Comparison of ENCODE assay signal across 15 cellular contexts in the genomic region with DNA sequence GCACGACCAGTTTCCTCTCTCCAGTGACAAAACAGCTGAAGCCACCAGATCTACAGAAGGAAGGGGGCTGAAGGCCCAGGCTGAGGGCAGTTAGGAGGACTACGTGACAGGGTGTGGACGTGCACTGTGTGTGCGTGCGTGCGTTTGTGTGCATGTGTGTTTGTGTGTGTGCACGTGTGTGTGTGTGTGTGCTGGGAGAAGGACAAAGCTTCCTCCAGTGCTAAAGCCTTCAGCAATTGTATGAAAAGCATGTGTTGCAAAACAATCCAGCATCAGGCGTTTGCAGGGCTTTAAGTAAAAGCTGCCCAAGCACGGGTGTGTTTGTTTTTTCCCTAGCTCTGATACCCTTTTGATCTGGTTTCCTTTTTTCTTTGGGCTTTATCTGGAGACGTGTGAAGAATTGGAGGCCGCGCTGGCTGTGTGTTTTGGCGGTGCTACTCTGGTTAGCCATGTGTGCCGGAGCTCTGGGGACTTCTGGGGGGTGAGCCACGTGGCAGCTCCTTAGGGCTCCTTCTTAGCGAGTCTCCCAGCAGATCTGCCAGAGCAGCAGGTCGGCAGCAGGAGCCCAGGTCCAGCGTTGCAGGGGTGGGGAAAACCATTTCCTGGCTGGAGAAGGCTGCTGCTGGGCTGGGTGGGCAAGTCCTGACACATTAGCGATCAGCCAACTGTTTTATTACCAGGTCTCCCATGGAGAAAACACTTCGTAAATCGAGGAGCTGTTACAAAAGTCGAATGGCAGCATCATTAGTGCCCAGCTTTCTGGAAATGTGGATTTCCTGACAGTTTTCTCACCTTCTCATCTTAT.
DNase-seq lines count a peak whose midpoint lies in the region; ATAC-seq and TF ChIP-seq lines count a peak whose summit lies in the region.
"Had no signal": no experiment of that assay in that cellular context is flagged by ENCODE, and none has a peak within 500 bp of the region (broad histone marks: within the 10 kb centered on the region; RNA-seq: fewer than 3 reads in every experiment).

No MANE protein-coding gene starts in this region.

- intact Hi-C loops in activated T-helper 2 cell treated with anti-CD3 and anti-CD28 coated beads, Interferon-gamma antibody, Interleukin-2, Interleukin-4, amounts not matched to agents 10 μg/mL and 5 μg/mL and 100 μg/mL, durations not matched to agents 14 hours and 24 hours and 36 hours (cut with micrococcal nuclease): no loop called here

- 42% methylated on average over 22 of the region's 22 CpGs for WGBS in hepatocyte (ENCODE audit: low lambda C conversion rate, missing lambda C conversion rate)

- H3K27ac ChIP-seq in hepatocyte: no peak overlapping the region
- no peak overlapping the region for H3K27ac ChIP-seq in effector memory CD4-positive, alpha-beta T cell (ENCODE audit: insufficient read depth, low read length, poor library complexity, severe bottlenecking)
- H3K27ac ChIP-seq: 22Rv1 had no signal

- peaks cover 12% of the 10 kb centered on the region for H3K4me1 ChIP-seq in hepatocyte (ENCODE audit: insufficient read depth)
- no peaks in the 10 kb centered on the region for H3K4me1 ChIP-seq in effector memory CD4-positive, alpha-beta T cell (ENCODE audit: control insufficient read depth, insufficient read depth, low read length, poor library complexity, severe bottlenecking)

- no peaks in the 10 kb centered on the region for H3K36me3 ChIP-seq in hepatocyte (replicated peaks; ENCODE audit: insufficient read depth, low read depth)
- no peaks in the 10 kb centered on the region for H3K36me3 ChIP-seq in effector memory CD4-positive, alpha-beta T cell (ENCODE audit: control insufficient read depth, insufficient read depth, low read length)

- H2AFZ ChIP-seq in hepatocyte: no peak overlapping the region

- no peak for TF ChIP-seq CTCF in hepatocyte (IDR thresholded peaks at IDR 0.05; ENCODE audit: poor library complexity)

- DNase-seq in NCI-H1417 (lab: John Stamatoyannopoulos, UW) (peak in 2 of 3 experiments; percentile 59 to 79), NCI-H1417 treated with DMSO at 0.1 percent for 48 hours (lab: John Stamatoyannopoulos, UW) (no peak), hepatocyte (ENCODE audit: low spot score) (peak; percentile 38), SIG-M5 treated with dmso at 0.1 percent for 504 hours (lab: John Stamatoyannopoulos, UW; ENCODE audit: unreplicated experiment) (no peak), NCI-H2029 treated with DMSO at 0.1 percent for 48 hours (lab: John Stamatoyannopoulos, UW) (no peak)
- no peak for DNase-seq in activated T-helper 2 cell treated with anti-CD3 and anti-CD28 coated beads, Interferon-gamma antibody, Interleukin-2, Interleukin-4, amounts not matched to agents 10 μg/mL and 5 μg/mL and 100 μg/mL, durations not matched to agents 14 hours and 24 hours and 36 hours (ENCODE audit: low spot score)
- DNase-seq in stimulated activated effector memory CD8-positive, alpha-beta T cell treated with anti-CD3 and anti-CD28 coated beads, Interleukin-12 subunit alpha, Interleukin-12 subunit beta, amount 100 ng/mL, for 72 hours (ENCODE audit: low spot score in 2 of 2): no peak
- no peak for DNase-seq in effector memory CD4-positive, alpha-beta T cell
- DNase-seq: activated naive CD4-positive, alpha-beta T cell treated with Interleukin-2 at 50 U/mL for 16 hours; foreskin melanocyte; GF-D8; midbrain; stimulated activated CD4-positive, alpha-beta T cell treated with anti-CD3 and anti-CD28 coated beads, Interleukin-1b, Interleukin-23, amount 100 ng/mL, for 48 hours had no signal

- H3K27ac Mint-ChIP-seq in activated T-helper 2 cell treated with anti-CD3 and anti-CD28 coated beads, Interferon-gamma antibody, Interleukin-2, Interleukin-4, amounts not matched to agents 10 μg/mL and 5 μg/mL and 100 μg/mL, durations not matched to agents 14 hours and 24 hours and 36 hours: peak overlapping the region; percentile 15
- H3K27ac Mint-ChIP-seq in stimulated activated effector memory CD8-positive, alpha-beta T cell treated with anti-CD3 and anti-CD28 coated beads, Interleukin-12 subunit alpha, Interleukin-12 subunit beta, amount 100 ng/mL, for 72 hours: peak overlapping the region; percentile 27

- H3K36me3 Mint-ChIP-seq in activated T-helper 2 cell treated with anti-CD3 and anti-CD28 coated beads, Interferon-gamma antibody, Interleukin-2, Interleukin-4, amounts not matched to agents 10 μg/mL and 5 μg/mL and 100 μg/mL, durations not matched to agents 14 hours and 24 hours and 36 hours (ENCODE audit: low read depth): peaks cover 51% of the 10 kb centered on the region
- peaks cover 83% of the 10 kb centered on the region for H3K36me3 Mint-ChIP-seq in stimulated activated effector memory CD8-positive, alpha-beta T cell treated with anti-CD3 and anti-CD28 coated beads, Interleukin-12 subunit alpha, Interleukin-12 subunit beta, amount 100 ng/mL, for 72 hours

- H3K4me1 Mint-ChIP-seq in activated T-helper 2 cell treated with anti-CD3 and anti-CD28 coated beads, Interferon-gamma antibody, Interleukin-2, Interleukin-4, amounts not matched to agents 10 μg/mL and 5 μg/mL and 100 μg/mL, durations not matched to agents 14 hours and 24 hours and 36 hours (ENCODE audit: low read depth): peaks cover 22% of the 10 kb centered on the region
- peaks cover 12% of the 10 kb centered on the region for H3K4me1 Mint-ChIP-seq in stimulated activated effector memory CD8-positive, alpha-beta T cell treated with anti-CD3 and anti-CD28 coated beads, Interleukin-12 subunit alpha, Interleukin-12 subunit beta, amount 100 ng/mL, for 72 hours

- no peaks in the 10 kb centered on the region for H4K20me1 ChIP-seq in hepatocyte (ENCODE audit: insufficient read depth, poor library complexity, severe bottlenecking)

- no peak overlapping the region for H3K4me3 ChIP-seq in hepatocyte
- no peak overlapping the region for H3K4me3 ChIP-seq in effector memory CD4-positive, alpha-beta T cell (ENCODE audit: insufficient read depth, low read depth, low read length, poor library complexity, severe bottlenecking)
- H3K4me3 ChIP-seq: tibial nerve had no signal

- no peaks in the 10 kb centered on the region for H3K27me3 Mint-ChIP-seq in activated T-helper 2 cell treated with anti-CD3 and anti-CD28 coated beads, Interferon-gamma antibody, Interleukin-2, Interleukin-4, amounts not matched to agents 10 μg/mL and 5 μg/mL and 100 μg/mL, durations not matched to agents 14 hours and 24 hours and 36 hours (ENCODE audit: low read depth)

- no peaks in the 10 kb centered on the region for H3K9me3 ChIP-seq in hepatocyte (ENCODE audit: low read depth)
- H3K9me3 ChIP-seq in effector memory CD4-positive, alpha-beta T cell (ENCODE audit: control insufficient read depth, low read length): no peaks in the 10 kb centered on the region
- H3K9me3 ChIP-seq: tibial nerve had no signal

- no peak overlapping the region for H3K4me3 Mint-ChIP-seq in activated T-helper 2 cell treated with anti-CD3 and anti-CD28 coated beads, Interferon-gamma antibody, Interleukin-2, Interleukin-4, amounts not matched to agents 10 μg/mL and 5 μg/mL and 100 μg/mL, durations not matched to agents 14 hours and 24 hours and 36 hours (ENCODE audit: low read depth)
- H3K4me3 Mint-ChIP-seq in stimulated activated effector memory CD8-positive, alpha-beta T cell treated with anti-CD3 and anti-CD28 coated beads, Interleukin-12 subunit alpha, Interleukin-12 subunit beta, amount 100 ng/mL, for 72 hours: no peak overlapping the region

- H3K79me2 ChIP-seq in hepatocyte: no peaks in the 10 kb centered on the region

- no peak for ATAC-seq in stimulated activated effector memory CD8-positive, alpha-beta T cell treated with anti-CD3 and anti-CD28 coated beads, Interleukin-12 subunit alpha, Interleukin-12 subunit beta, amount 100 ng/mL, for 72 hours

- no peaks in the 10 kb centered on the region for H3K9me2 ChIP-seq in hepatocyte (replicated peaks; ENCODE audit: insufficient read depth)

- no peaks in the 10 kb centered on the region for H3K27me3 ChIP-seq in hepatocyte
- H3K27me3 ChIP-seq in effector memory CD4-positive, alpha-beta T cell (replicated peaks; ENCODE audit: control insufficient read depth, insufficient read depth, low read length, poor library complexity, severe bottlenecking): no peaks in the 10 kb centered on the region
- H3K27me3 ChIP-seq: tibial nerve had no signal

- H3K4me2 ChIP-seq in hepatocyte: peak overlapping the region; percentile 59

- no peaks in the 10 kb centered on the region for H3K9me3 Mint-ChIP-seq in activated T-helper 2 cell treated with anti-CD3 and anti-CD28 coated beads, Interferon-gamma antibody, Interleukin-2, Interleukin-4, amounts not matched to agents 10 μg/mL and 5 μg/mL and 100 μg/mL, durations not matched to agents 14 hours and 24 hours and 36 hours
- no peaks in the 10 kb centered on the region for H3K9me3 Mint-ChIP-seq in stimulated activated effector memory CD8-positive, alpha-beta T cell treated with anti-CD3 and anti-CD28 coated beads, Interleukin-12 subunit alpha, Interleukin-12 subunit beta, amount 100 ng/mL, for 72 hours

Comparison
In these comparisons a context has a peak if more than half of its experiments do, and no peak if none do; other contexts are left out.
1. DNase-seq: peak in NCI-H1417 (2 of 3) and hepatocyte (single experiment); none in NCI-H1417 treated with DMSO at 0.1 percent for 48 hours (single experiment), activated T-helper 2 cell treated with anti-CD3 and anti-CD28 coated beads, Interferon-gamma antibody, Interleukin-2, Interleukin-4, amounts not matched to agents 10 μg/mL and 5 μg/mL and 100 μg/mL, durations not matched to agents 14 hours and 24 hours and 36 hours (single experiment), stimulated activated effector memory CD8-positive, alpha-beta T cell treated with anti-CD3 and anti-CD28 coated beads, Interleukin-12 subunit alpha, Interleukin-12 subunit beta, amount 100 ng/mL, for 72 hours (0 of 2), effector memory CD4-positive, alpha-beta T cell (0 of 3), SIG-M5 treated with dmso at 0.1 percent for 504 hours (single experiment) and NCI-H2029 treated with DMSO at 0.1 percent for 48 hours (single experiment).